ENCODE assay signal across 25 cellular contexts in the genomic region with DNA sequence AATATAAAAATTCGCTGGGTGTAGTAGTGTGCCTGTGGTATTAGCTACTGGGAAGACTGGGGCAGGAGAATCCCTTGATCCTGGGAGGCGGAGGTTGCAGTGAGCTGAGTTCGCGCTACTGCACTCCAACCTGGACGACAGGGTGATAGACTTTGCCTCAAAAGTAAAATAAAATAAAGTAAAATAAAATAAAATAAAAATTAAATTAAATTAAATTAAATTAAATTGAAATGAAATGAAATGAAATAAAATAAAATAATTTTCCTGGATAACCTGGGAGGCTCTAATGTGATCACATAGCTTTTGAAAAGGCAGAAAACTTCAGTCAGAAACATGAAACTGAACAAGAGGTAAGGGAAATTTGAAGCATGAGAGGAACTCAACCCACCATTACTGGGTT.
"Had no signal": no experiment of that assay in that cellular context is flagged by ENCODE, and none has a peak within 500 bp of the region (broad histone marks: within the 10 kb centered on the region; RNA-seq: fewer than 3 reads in every experiment).

No MANE protein-coding gene starts in this region.

- H3K27me3 Mint-ChIP-seq: dendritic cell treated with granulocyte-macrophage colony-stimulating factor and Interleukin-4, amounts not matched to agents 40 ng/mL and 50 ng/mL, for 4 days; effector memory CD8-positive, alpha-beta T cell had no signal

- H3K27me3 ChIP-seq: colonic mucosa, dorsolateral prefrontal cortex, esophagus muscularis mucosa, esophagus squamous epithelium, foreskin keratinocyte, gastrocnemius medialis, gastroesophageal sphincter, heart left ventricle, heart right ventricle had no signal

- H3K4me3 Mint-ChIP-seq: dendritic cell treated with granulocyte-macrophage colony-stimulating factor and Interleukin-4, amounts not matched to agents 40 ng/mL and 50 ng/mL, for 4 days; effector memory CD8-positive, alpha-beta T cell; endodermal cell had no signal

- ATAC-seq: effector memory CD8-positive, alpha-beta T cell; esophagus mucosa; foreskin keratinocyte; gastrocnemius medialis; gastroesophageal sphincter; heart left ventricle; heart right ventricle had no signal

- DNase-seq: colonic mucosa; cortex of kidney; dermis blood vessel endothelial cell; dorsolateral prefrontal cortex; effector CD4-positive, alpha-beta T cell; effector CD8-positive, alpha-beta T cell; effector memory CD4-positive, alpha-beta T cell; effector memory CD8-positive, alpha-beta T cell; endodermal cell; erythroblast; esophagus squamous epithelium; foreskin fibroblast; foreskin keratinocyte; foreskin melanocyte; gastrocnemius medialis; glutamatergic neuron; head of caudate nucleus; heart left ventricle; heart right ventricle had no signal

- H3K4me1 Mint-ChIP-seq: endodermal cell had no signal

- H3K9me3 ChIP-seq: colonic mucosa, esophagus muscularis mucosa, gastrocnemius medialis, gastroesophageal sphincter had no signal

- H3K27ac ChIP-seq: colonic mucosa, coronary artery, dorsolateral prefrontal cortex, epithelial cell of prostate, esophagus muscularis mucosa, esophagus squamous epithelium, foreskin keratinocyte, gastrocnemius medialis, gastroesophageal sphincter, heart left ventricle, heart right ventricle had no signal

- H3K9me3 Mint-ChIP-seq: endodermal cell had no signal

- H3K4me1 ChIP-seq: colonic mucosa, esophagus muscularis mucosa, esophagus squamous epithelium, foreskin keratinocyte, gastrocnemius medialis, gastroesophageal sphincter, heart left ventricle, heart right ventricle had no signal

- H3K36me3 ChIP-seq: colonic mucosa, esophagus muscularis mucosa, esophagus squamous epithelium, gastrocnemius medialis, gastroesophageal sphincter, heart left ventricle, heart right ventricle had no signal

- H3K4me3 ChIP-seq: colonic mucosa, coronary artery, dorsolateral prefrontal cortex, esophagus muscularis mucosa, esophagus squamous epithelium, gastrocnemius medialis, gastroesophageal sphincter, heart left ventricle, heart right ventricle had no signal

- H3K27ac Mint-ChIP-seq: dendritic cell treated with granulocyte-macrophage colony-stimulating factor and Interleukin-4, amounts not matched to agents 40 ng/mL and 50 ng/mL, for 4 days; effector memory CD8-positive, alpha-beta T cell; endodermal cell had no signal
